ENCODE assay signal across 10 cellular contexts in genomic region chr10:124259139-124259825, GRCh38.
DNase-seq lines count a peak whose midpoint lies in the region; ATAC-seq and TF ChIP-seq lines count a peak whose summit lies in the region.
"Had no signal": no experiment of that assay in that cellular context is flagged by ENCODE, and none has a peak within 500 bp of the region (broad histone marks: within the 10 kb centered on the region; RNA-seq: fewer than 3 reads in every experiment).

No MANE protein-coding gene starts in this region.

- BruUV-seq in PC-3 (replicated peaks; lab: Mats Ljungman, UMichigan) = no TSS peak

- H3K4me1 ChIP-seq in PC-3 (ENCODE audit: insufficient read depth, low read length) (no peaks in the 10 kb centered on the region), gastrocnemius medialis (no peaks in the 10 kb centered on the region)

- H3K9ac ChIP-seq in PC-3 (ENCODE audit: low read length) = no peak overlapping the region

- POLR2A ChIA-PET in AG04450 (lab: Yijun Ruan, JAX) = no interaction called here
- POLR2A ChIA-PET in PC-3 (lab: Charles Lee; ENCODE audit: unreplicated experiment) = no interaction called here

- no peaks in the 10 kb centered on the region for H3F3A ChIP-seq in PC-3 (ENCODE audit: low read length, unreplicated experiment)

- no peaks in the 10 kb centered on the region for H3K9me2 ChIP-seq in PC-3 (replicated peaks; ENCODE audit: low read length)

- CTCF ChIA-PET in AG04450 (lab: Charles Lee) = interaction anchor here (0.5 to 2.2 kb wide), 5 partner anchors 95 to 279 kb away, joined by 3 to 21 read pairs (median 3); no protein-coding TSS in a partner anchor
- CTCF ChIA-PET in PC-3 (lab: Charles Lee) = no interaction called here

- no peak for DNase-seq in AG04450 (ENCODE audit: low read depth, low spot score)
- DNase-seq in ELR (ENCODE audit: low read depth) = peak; percentile 20
- peak; percentile 8 for DNase-seq in PC-3
- peak; percentile 5 for DNase-seq in glomerular visceral epithelial cell (ENCODE audit: extremely low spot score)
- DNase-seq in gastrocnemius medialis = no peak
- DNase-seq in GM19240 (ENCODE audit: insufficient read length, low spot score) = no peak
- DNase-seq: naive thymus-derived CD4-positive, alpha-beta T cell had no signal

- H3K27ac ChIP-seq in AG04450 (ENCODE audit: low read depth, low read length) = no peak overlapping the region
- no peak overlapping the region for H3K27ac ChIP-seq in PC-3 (ENCODE audit: low read length)
- no peak overlapping the region for H3K27ac ChIP-seq in gastrocnemius medialis
- H3K27ac ChIP-seq: RWPE1 had no signal

- no peaks in the 10 kb centered on the region for H4K20me1 ChIP-seq in PC-3 (ENCODE audit: low read length)

- H3K27me3 ChIP-seq in AG04450 (ENCODE audit: control insufficient read depth, insufficient read depth, low read length) (no peaks in the 10 kb centered on the region), PC-3 (ENCODE audit: low read length) (peaks cover 16% of the 10 kb centered on the region; the same call in 1 of the 2 replicates), gastrocnemius medialis (no peaks in the 10 kb centered on the region)

- no peaks in the 10 kb centered on the region for H3K36me3 ChIP-seq in PC-3 (ENCODE audit: low read depth, low read length)
- no peaks in the 10 kb centered on the region for H3K36me3 ChIP-seq in gastrocnemius medialis

- no peak overlapping the region for H3K4me2 ChIP-seq in PC-3 (ENCODE audit: low read length)

- H3K9me3 ChIP-seq in AG04450 (ENCODE audit: control insufficient read depth, insufficient read depth, low read length) = peaks cover 4% of the 10 kb centered on the region; the same call in 1 of the 2 replicates
- no peaks in the 10 kb centered on the region for H3K9me3 ChIP-seq in PC-3 (ENCODE audit: low read length)
- H3K9me3 ChIP-seq in gastrocnemius medialis = no peaks in the 10 kb centered on the region

- H3K79me2 ChIP-seq in PC-3 (ENCODE audit: low read length) = no peaks in the 10 kb centered on the region

- H3K4me3 ChIP-seq in AG04450 (ENCODE audit: low read depth, low read length) (no peak overlapping the region), PC-3 (ENCODE audit: low read length) (no peak overlapping the region), gastrocnemius medialis (no peak overlapping the region)

- H2AFZ ChIP-seq in PC-3 (ENCODE audit: low read length) = no peak overlapping the region

- peak; percentile 28; the same call in 1 of the 2 replicates for TF ChIP-seq CTCF in AG04450 (IDR thresholded peaks at IDR 0.05; ENCODE audit: low read depth, low read length)
- peak; percentile 41 for TF ChIP-seq CTCF in PC-3 (conservative IDR thresholded peaks at IDR 0.05; ENCODE audit: low read depth, low read length)
- TF ChIP-seq CTCF in gastrocnemius medialis (IDR thresholded peaks at IDR 0.05 in 4 of 5, conservative IDR thresholded peaks at IDR 0.05 in 1 of 5) = no peak

- ATAC-seq in PC-3 (peak; percentile 46; the same call in 1 of the 2 replicates), HG03457 (IDR thresholded peaks at IDR 0.05; ENCODE audit: unreplicated experiment) (no peak), gastrocnemius medialis (no peak), HG02884 (IDR thresholded peaks at IDR 0.05; ENCODE audit: unreplicated experiment) (no peak)
- ATAC-seq: naive thymus-derived CD4-positive, alpha-beta T cell had no signal

- intact Hi-C loops in PC-3 (cut with micrococcal nuclease) (no loop called here), gastrocnemius medialis (cut with DNase I; ENCODE audit: low total_unique reads) (no loop called here)

- no peak for TF ChIP-seq POLR2A in gastrocnemius medialis (IDR thresholded peaks at IDR 0.05)

- in situ Hi-C loops in gastrocnemius medialis (cut with MboI; ENCODE audit: low sequenced_read_pairs in 4 of 4) = no loop called here

Comparison
In these comparisons a context has a peak if more than half of its experiments do, and no peak if none do; other contexts are left out.
1. DNase-seq: peak in ELR (single experiment), PC-3 (single experiment) and glomerular visceral epithelial cell (single experiment); none in AG04450 (single experiment), gastrocnemius medialis (0 of 2) and GM19240 (single experiment).
2. CTCF ChIP-seq: peak in AG04450 (single experiment) and PC-3 (single experiment); none in gastrocnemius medialis (0 of 5).